ENCODE assay signal across 1 cellular context in the genomic region with DNA sequence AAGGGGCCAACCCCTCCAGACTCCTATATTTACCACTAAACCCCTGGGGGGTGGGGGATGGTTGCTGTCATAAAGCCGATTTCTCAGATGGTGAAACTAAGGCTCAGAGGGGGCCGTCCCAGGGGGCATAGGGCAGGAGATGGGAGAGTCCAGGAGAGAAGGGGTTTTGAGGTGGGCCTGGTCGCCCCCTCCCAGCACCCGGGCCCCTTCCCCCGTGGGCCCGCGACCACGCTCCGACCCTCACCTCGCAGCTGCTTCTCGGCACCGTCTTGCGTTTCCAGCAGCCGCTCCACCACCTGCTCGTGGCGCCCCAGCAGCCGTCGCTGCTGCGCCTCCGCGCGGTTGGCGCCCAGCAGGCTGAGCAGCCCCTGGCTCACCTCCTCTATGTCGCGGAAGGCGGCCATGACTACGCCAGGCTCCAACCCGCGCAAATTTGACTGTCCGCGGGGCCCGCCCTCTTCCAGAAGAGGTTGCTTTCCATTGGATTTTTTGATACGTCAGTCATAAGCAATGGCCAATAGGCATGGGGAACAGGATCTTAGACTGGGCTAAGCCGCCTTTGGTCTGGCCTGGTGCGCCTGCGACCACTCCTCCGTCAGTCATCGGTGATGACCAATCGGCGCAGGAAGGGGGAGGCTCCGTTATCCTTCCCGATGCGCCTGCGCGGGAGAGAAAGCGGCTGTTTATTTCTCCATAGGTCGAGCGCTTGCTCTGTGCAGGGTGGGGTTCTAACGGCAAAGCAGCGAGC.
TF ChIP-seq lines count a peak whose summit lies in the region.

A gene with protein sequence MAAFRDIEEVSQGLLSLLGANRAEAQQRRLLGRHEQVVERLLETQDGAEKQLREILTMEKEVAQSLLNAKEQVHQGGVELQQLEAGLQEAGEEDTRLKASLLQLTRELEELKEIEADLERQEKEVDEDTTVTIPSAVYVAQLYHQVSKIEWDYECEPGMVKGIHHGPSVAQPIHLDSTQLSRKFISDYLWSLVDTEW (minus strand): TSS at position 410 of the 748 bp plus-strand sequence. CDS start 6 bp downstream, at position 404.

TF ChIP-seq in HEK293, 187 proteins besides CTCF, POLR2A, EP300 and RAD21 (continued from another document and continues in another):
- TF ChIP-seq ZNF292 (tag by site-specific recombination; IDR thresholded peaks at IDR 0.05; ENCODE audit: borderline replicate concordance, low read depth) = no peak
- TF ChIP-seq ZNF140 (tag by site-specific recombination; IDR thresholded peaks at IDR 0.05) = no peak
- peak; percentile 51; the same call in 1 of the 2 replicates for TF ChIP-seq ZNF837 (tag by site-specific recombination; IDR thresholded peaks at IDR 0.05)
- TF ChIP-seq, protein P1, sequence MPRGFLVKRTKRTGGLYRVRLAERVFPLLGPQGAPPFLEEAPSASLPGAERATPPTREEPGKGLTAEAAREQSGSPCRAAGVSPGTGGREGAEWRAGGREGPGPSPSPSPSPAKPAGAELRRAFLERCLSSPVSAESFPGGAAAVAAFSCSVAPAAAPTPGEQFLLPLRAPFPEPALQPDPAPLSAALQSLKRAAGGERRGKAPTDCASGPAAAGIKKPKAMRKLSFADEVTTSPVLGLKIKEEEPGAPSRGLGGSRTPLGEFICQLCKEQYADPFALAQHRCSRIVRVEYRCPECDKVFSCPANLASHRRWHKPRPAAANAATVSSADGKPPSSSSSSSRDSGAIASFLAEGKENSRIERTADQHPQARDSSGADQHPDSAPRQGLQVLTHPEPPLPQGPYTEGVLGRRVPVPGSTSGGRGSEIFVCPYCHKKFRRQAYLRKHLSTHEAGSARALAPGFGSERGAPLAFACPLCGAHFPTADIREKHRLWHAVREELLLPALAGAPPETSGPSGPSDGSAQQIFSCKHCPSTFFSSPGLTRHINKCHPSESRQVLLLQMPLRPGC (tag by site-specific recombination; IDR thresholded peaks at IDR 0.05) = peak; percentile 76; the same call in 1 of the 2 replicates
- TF ChIP-seq, protein P2, sequence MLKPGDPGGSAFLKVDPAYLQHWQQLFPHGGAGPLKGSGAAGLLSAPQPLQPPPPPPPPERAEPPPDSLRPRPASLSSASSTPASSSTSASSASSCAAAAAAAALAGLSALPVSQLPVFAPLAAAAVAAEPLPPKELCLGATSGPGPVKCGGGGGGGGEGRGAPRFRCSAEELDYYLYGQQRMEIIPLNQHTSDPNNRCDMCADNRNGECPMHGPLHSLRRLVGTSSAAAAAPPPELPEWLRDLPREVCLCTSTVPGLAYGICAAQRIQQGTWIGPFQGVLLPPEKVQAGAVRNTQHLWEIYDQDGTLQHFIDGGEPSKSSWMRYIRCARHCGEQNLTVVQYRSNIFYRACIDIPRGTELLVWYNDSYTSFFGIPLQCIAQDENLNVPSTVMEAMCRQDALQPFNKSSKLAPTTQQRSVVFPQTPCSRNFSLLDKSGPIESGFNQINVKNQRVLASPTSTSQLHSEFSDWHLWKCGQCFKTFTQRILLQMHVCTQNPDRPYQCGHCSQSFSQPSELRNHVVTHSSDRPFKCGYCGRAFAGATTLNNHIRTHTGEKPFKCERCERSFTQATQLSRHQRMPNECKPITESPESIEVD (tag by site-specific recombination; IDR thresholded peaks at IDR 0.05) = no peak
- TF ChIP-seq GLIS2 (tag by site-specific recombination; IDR thresholded peaks at IDR 0.05) = no peak
- no peak for TF ChIP-seq ZNF529 (tag by site-specific recombination; IDR thresholded peaks at IDR 0.05; ENCODE audit: insufficient replicate concordance)
- TF ChIP-seq ZNF501 (tag by site-specific recombination; IDR thresholded peaks at IDR 0.05) = peak; percentile 70; the same call in 1 of the 2 replicates
- TF ChIP-seq SP3 (tag by site-specific recombination; IDR thresholded peaks at IDR 0.05) = peak; percentile 81
- 0 out of 2 replicates have a peak, but pooled peaks have one; percentile 31 for TF ChIP-seq ZSCAN30 (tag by site-specific recombination; IDR thresholded peaks at IDR 0.05)
- no peak for TF ChIP-seq KLF7 (tag by site-specific recombination; IDR thresholded peaks at IDR 0.05; ENCODE audit: borderline replicate concordance)
- no peak for TF ChIP-seq HOXA7 (CRISPR knock-in tag; IDR thresholded peaks at IDR 0.05; ENCODE audit: borderline replicate concordance)
- TF ChIP-seq, protein P3, sequence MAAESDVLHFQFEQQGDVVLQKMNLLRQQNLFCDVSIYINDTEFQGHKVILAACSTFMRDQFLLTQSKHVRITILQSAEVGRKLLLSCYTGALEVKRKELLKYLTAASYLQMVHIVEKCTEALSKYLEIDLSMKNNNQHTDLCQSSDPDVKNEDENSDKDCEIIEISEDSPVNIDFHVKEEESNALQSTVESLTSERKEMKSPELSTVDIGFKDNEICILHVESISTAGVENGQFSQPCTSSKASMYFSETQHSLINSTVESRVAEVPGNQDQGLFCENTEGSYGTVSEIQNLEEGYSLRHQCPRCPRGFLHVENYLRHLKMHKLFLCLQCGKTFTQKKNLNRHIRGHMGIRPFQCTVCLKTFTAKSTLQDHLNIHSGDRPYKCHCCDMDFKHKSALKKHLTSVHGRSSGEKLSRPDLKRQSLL (tag by site-specific recombination; IDR thresholded peaks at IDR 0.05) = no peak
- 0 out of 2 replicates have a peak, but pooled peaks have one; percentile 25 for TF ChIP-seq ZFP37 (tag by site-specific recombination; IDR thresholded peaks at IDR 0.05)
- no peak for TF ChIP-seq ZSCAN16 (tag by site-specific recombination; IDR thresholded peaks at IDR 0.05)
- TF ChIP-seq MEIS1 (CRISPR knock-in tag; IDR thresholded peaks at IDR 0.05; ENCODE audit: borderline replicate concordance) = no peak
- TF ChIP-seq ZNF560 (tag by site-specific recombination; IDR thresholded peaks at IDR 0.05; ENCODE audit: borderline replicate concordance) = no peak
- no peak; the same call in 1 of the 2 replicates for TF ChIP-seq ZNF629 (tag by site-specific recombination; IDR thresholded peaks at IDR 0.05)
- no peak for TF ChIP-seq ZNF202 (tag by site-specific recombination; IDR thresholded peaks at IDR 0.05; ENCODE audit: borderline replicate concordance)
- TF ChIP-seq KLF10 (tag by site-specific recombination; IDR thresholded peaks at IDR 0.05) = 0 out of 2 replicates have a peak, but pooled peaks have one; percentile 41
- peak; percentile 99 for TF ChIP-seq SP2 (tag by site-specific recombination; IDR thresholded peaks at IDR 0.05)
- 0 out of 2 replicates have a peak, but pooled peaks have one; percentile 39 for TF ChIP-seq ZNF792 (tag by site-specific recombination; IDR thresholded peaks at IDR 0.05)
- peak; percentile 45; the same call in 1 of the 2 replicates for TF ChIP-seq ZNF561 (tag by site-specific recombination; IDR thresholded peaks at IDR 0.05; ENCODE audit: borderline replicate concordance)
- TF ChIP-seq ZNF626 (tag by site-specific recombination; IDR thresholded peaks at IDR 0.05) = no peak
- no peak for TF ChIP-seq ZNF473 (tag by site-specific recombination; IDR thresholded peaks at IDR 0.05)
- TF ChIP-seq SETDB1 (IDR thresholded peaks at IDR 0.05; ENCODE audit: insufficient read length, low read length) = no peak
- no peak for TF ChIP-seq BCL11A (tag by site-specific recombination; IDR thresholded peaks at IDR 0.05; ENCODE audit: low read depth)
- TF ChIP-seq MZF1 (tag by site-specific recombination; IDR thresholded peaks at IDR 0.05; ENCODE audit: borderline replicate concordance) = no peak
- TF ChIP-seq, protein P4, sequence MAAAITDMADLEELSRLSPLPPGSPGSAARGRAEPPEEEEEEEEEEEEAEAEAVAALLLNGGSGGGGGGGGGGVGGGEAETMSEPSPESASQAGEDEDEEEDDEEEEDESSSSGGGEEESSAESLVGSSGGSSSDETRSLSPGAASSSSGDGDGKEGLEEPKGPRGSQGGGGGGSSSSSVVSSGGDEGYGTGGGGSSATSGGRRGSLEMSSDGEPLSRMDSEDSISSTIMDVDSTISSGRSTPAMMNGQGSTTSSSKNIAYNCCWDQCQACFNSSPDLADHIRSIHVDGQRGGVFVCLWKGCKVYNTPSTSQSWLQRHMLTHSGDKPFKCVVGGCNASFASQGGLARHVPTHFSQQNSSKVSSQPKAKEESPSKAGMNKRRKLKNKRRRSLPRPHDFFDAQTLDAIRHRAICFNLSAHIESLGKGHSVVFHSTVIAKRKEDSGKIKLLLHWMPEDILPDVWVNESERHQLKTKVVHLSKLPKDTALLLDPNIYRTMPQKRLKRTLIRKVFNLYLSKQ (tag by site-specific recombination; IDR thresholded peaks at IDR 0.05; ENCODE audit: borderline replicate concordance) = no peak
- TF ChIP-seq ZNF76 (tag by site-specific recombination; IDR thresholded peaks at IDR 0.05; ENCODE audit: borderline replicate concordance, low read depth) = peak; percentile 73; the same call in 1 of the 2 replicates
- TF ChIP-seq TRIM28 (IDR thresholded peaks at IDR 0.05; ENCODE audit: borderline replicate concordance, low read length) = peak; percentile 78; the same call in 1 of the 2 replicates
- no peak for TF ChIP-seq HOXC10 (CRISPR knock-in tag; IDR thresholded peaks at IDR 0.05)
- peak; percentile 87 for TF ChIP-seq YY2 (tag by site-specific recombination; IDR thresholded peaks at IDR 0.05)
- TF ChIP-seq, protein P5, sequence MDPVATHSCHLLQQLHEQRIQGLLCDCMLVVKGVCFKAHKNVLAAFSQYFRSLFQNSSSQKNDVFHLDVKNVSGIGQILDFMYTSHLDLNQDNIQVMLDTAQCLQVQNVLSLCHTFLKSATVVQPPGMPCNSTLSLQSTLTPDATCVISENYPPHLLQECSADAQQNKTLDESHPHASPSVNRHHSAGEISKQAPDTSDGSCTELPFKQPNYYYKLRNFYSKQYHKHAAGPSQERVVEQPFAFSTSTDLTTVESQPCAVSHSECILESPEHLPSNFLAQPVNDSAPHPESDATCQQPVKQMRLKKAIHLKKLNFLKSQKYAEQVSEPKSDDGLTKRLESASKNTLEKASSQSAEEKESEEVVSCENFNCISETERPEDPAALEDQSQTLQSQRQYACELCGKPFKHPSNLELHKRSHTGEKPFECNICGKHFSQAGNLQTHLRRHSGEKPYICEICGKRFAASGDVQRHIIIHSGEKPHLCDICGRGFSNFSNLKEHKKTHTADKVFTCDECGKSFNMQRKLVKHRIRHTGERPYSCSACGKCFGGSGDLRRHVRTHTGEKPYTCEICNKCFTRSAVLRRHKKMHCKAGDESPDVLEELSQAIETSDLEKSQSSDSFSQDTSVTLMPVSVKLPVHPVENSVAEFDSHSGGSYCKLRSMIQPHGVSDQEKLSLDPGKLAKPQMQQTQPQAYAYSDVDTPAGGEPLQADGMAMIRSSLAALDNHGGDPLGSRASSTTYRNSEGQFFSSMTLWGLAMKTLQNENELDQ (tag by site-specific recombination; IDR thresholded peaks at IDR 0.05; ENCODE audit: low read depth) = no peak
- TF ChIP-seq ZNF24 (tag by site-specific recombination; IDR thresholded peaks at IDR 0.05) = no peak
- TF ChIP-seq, protein P6, sequence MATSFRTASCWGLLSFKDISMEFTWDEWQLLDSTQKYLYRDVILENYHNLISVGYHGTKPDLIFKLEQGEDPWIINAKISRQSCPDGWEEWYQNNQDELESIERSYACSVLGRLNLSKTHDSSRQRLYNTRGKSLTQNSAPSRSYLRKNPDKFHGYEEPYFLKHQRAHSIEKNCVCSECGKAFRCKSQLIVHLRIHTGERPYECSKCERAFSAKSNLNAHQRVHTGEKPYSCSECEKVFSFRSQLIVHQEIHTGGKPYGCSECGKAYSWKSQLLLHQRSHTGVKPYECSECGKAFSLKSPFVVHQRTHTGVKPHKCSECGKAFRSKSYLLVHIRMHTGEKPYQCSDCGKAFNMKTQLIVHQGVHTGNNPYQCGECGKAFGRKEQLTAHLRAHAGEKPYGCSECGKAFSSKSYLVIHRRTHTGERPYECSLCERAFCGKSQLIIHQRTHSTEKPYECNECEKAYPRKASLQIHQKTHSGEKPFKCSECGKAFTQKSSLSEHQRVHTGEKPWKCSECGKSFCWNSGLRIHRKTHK (tag by site-specific recombination; IDR thresholded peaks at IDR 0.05) = no peak
- TF ChIP-seq ZIC2 (tag by site-specific recombination; IDR thresholded peaks at IDR 0.05) = peak; percentile 47; the same call in 1 of the 2 replicates
- TF ChIP-seq, protein P7, sequence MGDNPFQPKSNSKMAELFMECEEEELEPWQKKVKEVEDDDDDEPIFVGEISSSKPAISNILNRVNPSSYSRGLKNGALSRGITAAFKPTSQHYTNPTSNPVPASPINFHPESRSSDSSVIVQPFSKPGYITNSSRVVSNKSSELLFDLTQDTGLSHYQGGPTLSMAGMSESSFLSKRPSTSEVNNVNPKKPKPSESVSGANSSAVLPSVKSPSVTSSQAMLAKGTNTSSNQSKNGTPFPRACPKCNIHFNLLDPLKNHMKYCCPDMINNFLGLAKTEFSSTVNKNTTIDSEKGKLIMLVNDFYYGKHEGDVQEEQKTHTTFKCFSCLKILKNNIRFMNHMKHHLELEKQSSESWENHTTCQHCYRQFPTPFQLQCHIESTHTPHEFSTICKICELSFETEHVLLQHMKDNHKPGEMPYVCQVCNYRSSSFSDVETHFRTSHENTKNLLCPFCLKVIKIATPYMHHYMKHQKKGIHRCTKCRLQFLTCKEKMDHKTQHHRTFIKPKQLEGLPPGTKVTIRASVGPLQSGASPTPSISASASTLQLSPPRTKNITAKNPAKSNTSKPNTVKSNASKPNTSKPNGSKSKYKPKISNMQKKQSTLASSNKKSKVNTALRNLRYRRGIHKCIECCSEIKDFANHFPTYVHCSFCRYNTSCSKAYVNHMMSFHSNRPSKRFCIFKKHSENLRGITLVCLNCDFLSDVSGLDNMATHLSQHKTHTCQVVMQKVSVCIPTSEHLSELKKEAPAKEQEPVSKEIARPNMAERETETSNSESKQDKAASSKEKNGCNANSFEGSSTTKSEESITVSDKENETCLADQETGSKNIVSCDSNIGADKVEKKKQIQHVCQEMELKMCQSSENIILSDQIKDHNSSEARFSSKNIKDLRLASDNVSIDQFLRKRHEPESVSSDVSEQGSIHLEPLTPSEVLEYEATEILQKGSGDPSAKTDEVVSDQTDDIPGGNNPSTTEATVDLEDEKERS (tag by site-specific recombination; IDR thresholded peaks at IDR 0.05) = peak; percentile 51; the same call in 1 of the 2 replicates
- TF ChIP-seq ZNF621 (tag by site-specific recombination; IDR thresholded peaks at IDR 0.05) = no peak
- TF ChIP-seq ZNF777 (tag by site-specific recombination; IDR thresholded peaks at IDR 0.05; ENCODE audit: borderline replicate concordance) = no peak; the same call in 1 of the 2 replicates
- TF ChIP-seq, protein P8, sequence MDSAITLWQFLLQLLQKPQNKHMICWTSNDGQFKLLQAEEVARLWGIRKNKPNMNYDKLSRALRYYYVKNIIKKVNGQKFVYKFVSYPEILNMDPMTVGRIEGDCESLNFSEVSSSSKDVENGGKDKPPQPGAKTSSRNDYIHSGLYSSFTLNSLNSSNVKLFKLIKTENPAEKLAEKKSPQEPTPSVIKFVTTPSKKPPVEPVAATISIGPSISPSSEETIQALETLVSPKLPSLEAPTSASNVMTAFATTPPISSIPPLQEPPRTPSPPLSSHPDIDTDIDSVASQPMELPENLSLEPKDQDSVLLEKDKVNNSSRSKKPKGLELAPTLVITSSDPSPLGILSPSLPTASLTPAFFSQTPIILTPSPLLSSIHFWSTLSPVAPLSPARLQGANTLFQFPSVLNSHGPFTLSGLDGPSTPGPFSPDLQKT (IDR thresholded peaks at IDR 0.05; ENCODE audit: borderline replicate concordance, low read depth, low read length) = no peak
- TF ChIP-seq ZFP41 (tag by site-specific recombination; IDR thresholded peaks at IDR 0.05; ENCODE audit: borderline replicate concordance) = no peak
- no peak for TF ChIP-seq ZNF830 (tag by site-specific recombination; IDR thresholded peaks at IDR 0.05; ENCODE audit: low read depth)
